21 cellular contexts compared by ENCODE assay signal in the genomic region with DNA sequence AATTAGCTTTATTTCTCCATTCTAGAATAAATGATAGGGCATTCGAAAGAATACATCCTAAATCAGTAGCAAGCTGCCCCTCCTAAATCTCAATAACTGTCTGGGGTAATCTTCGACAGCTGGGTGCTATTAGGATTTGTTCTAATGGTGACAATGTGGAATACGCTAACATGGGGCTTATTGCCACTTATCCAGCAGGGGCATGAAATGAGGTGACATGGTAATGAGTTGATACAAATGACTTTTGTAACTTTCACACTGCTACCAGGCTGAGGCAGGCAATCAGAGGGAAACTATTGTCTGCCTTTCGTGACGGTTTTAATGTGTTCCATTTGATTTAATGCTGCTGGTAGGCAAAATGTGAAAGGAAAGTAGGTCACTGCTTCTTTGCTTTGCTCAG.
"Had no signal": no experiment of that assay in that cellular context is flagged by ENCODE, and none has a peak within 500 bp of the region (broad histone marks: within the 10 kb centered on the region; RNA-seq: fewer than 3 reads in every experiment).

No MANE protein-coding gene starts in this region.

- H3K9me3 ChIP-seq: gastrocnemius medialis, heart right ventricle, left ventricle myocardium inferior, mucosa of descending colon, tibial artery, vagina had no signal

- H3K27ac Mint-ChIP-seq: activated naive CD8-positive, alpha-beta T cell treated with anti-CD3 and anti-CD28 coated beads, Interleukin-2, amount 10 ng/mL, durations not matched to agents 7 days and 5 days; endodermal cell; naive thymus-derived CD8-positive, alpha-beta T cell had no signal

- H3K27me3 Mint-ChIP-seq: activated naive CD8-positive, alpha-beta T cell treated with anti-CD3 and anti-CD28 coated beads, Interleukin-2, amount 10 ng/mL, durations not matched to agents 7 days and 5 days; naive thymus-derived CD8-positive, alpha-beta T cell had no signal

- H3K9me3 Mint-ChIP-seq: endodermal cell had no signal

- H3K4me1 ChIP-seq: gastrocnemius medialis, heart right ventricle, left ventricle myocardium inferior, tibial artery, vagina had no signal

- DNase-seq: activated CD4-positive, alpha-beta T cell treated with anti-CD3 and anti-CD28 coated beads, Interleukin-2, amount 50 U/mL, for 1 hour; activated CD8-positive, alpha-beta memory T cell treated with anti-CD3 and anti-CD28 coated beads for 24 hours; activated naive CD8-positive, alpha-beta T cell treated with anti-CD3 and anti-CD28 coated beads, Interleukin-2, amount 10 ng/mL, durations not matched to agents 7 days and 5 days; anterior cingulate cortex; brain microvascular endothelial cell; cerebellar nuclear complex; endodermal cell; gastrocnemius medialis; heart right ventricle; left ventricle myocardium inferior; mucosa of descending colon; naive thymus-derived CD8-positive, alpha-beta T cell; occipital lobe; right cardiac atrium; small intestine; stimulated activated CD4-positive, alpha-beta T cell treated with anti-CD3 and anti-CD28 coated beads, Interleukin-4, amount 100 ng/mL, for 24 hours; stimulated activated naive CD4-positive, alpha-beta T cell; tibial artery had no signal

- H3K4me3 ChIP-seq: gastrocnemius medialis, heart right ventricle, left ventricle myocardium inferior, mucosa of descending colon, tibial artery, vagina had no signal

- FAIRE-seq: keratinocyte, small intestine had no signal

- ATAC-seq: activated CD4-positive, CD25-positive, alpha-beta regulatory T cell treated with anti-CD3 and anti-CD28 coated beads, Interleukin-2, amount 50 U/mL, for 24 hours; gastrocnemius medialis; heart right ventricle; mucosa of descending colon; naive thymus-derived CD8-positive, alpha-beta T cell; right cardiac atrium had no signal

- H3K36me3 Mint-ChIP-seq: activated naive CD8-positive, alpha-beta T cell treated with anti-CD3 and anti-CD28 coated beads, Interleukin-2, amount 10 ng/mL, durations not matched to agents 7 days and 5 days; naive thymus-derived CD8-positive, alpha-beta T cell had no signal

- H3K36me3 ChIP-seq: brain microvascular endothelial cell, gastrocnemius medialis, heart right ventricle, left ventricle myocardium inferior, tibial artery, vagina had no signal

- H3K4me1 Mint-ChIP-seq: activated naive CD8-positive, alpha-beta T cell treated with anti-CD3 and anti-CD28 coated beads, Interleukin-2, amount 10 ng/mL, durations not matched to agents 7 days and 5 days; naive thymus-derived CD8-positive, alpha-beta T cell had no signal

- H3K4me3 Mint-ChIP-seq: activated naive CD8-positive, alpha-beta T cell treated with anti-CD3 and anti-CD28 coated beads, Interleukin-2, amount 10 ng/mL, durations not matched to agents 7 days and 5 days; endodermal cell; naive thymus-derived CD8-positive, alpha-beta T cell had no signal

- H3K27me3 ChIP-seq: brain microvascular endothelial cell, gastrocnemius medialis, heart right ventricle, tibial artery, vagina had no signal

- H3K27ac ChIP-seq: brain microvascular endothelial cell, gastrocnemius medialis, heart right ventricle, left ventricle myocardium inferior, tibial artery, vagina had no signal
